ENCODE assay signal across 19 cellular contexts in genomic region chr6:18439581-18439980, GRCh38.
"Had no signal": no experiment of that assay in that cellular context is flagged by ENCODE, and none has a peak within 500 bp of the region (broad histone marks: within the 10 kb centered on the region; RNA-seq: fewer than 3 reads in every experiment).

No MANE protein-coding gene starts in this region.

- H3K27ac Mint-ChIP-seq: activated naive CD4-positive, alpha-beta T cell treated with anti-CD3 and anti-CD28 coated beads, Interleukin-2, amount 50 U/mL, for 24 hours; brain; stimulated activated memory B cell treated with anti-CD40 and anti-IgM and Interleukin-4, amounts not matched to agents 10 μg/mL and 1 μg/mL and 100 μg/mL, for 72 hours; WTC11 had no signal

- H3K4me1 Mint-ChIP-seq: brain, WTC11 had no signal

- H3K4me3 Mint-ChIP-seq: activated naive CD4-positive, alpha-beta T cell treated with anti-CD3 and anti-CD28 coated beads, Interleukin-2, amount 50 U/mL, for 24 hours; brain; immature natural killer cell; naive thymus-derived CD4-positive, alpha-beta T cell; stimulated activated memory B cell treated with anti-CD40 and anti-IgM and Interleukin-4, amounts not matched to agents 10 μg/mL and 1 μg/mL and 100 μg/mL, for 72 hours; WTC11 had no signal

- H3K4me1 ChIP-seq: pancreas had no signal

- H3K27me3 Mint-ChIP-seq: activated naive CD4-positive, alpha-beta T cell treated with anti-CD3 and anti-CD28 coated beads, Interleukin-2, amount 50 U/mL, for 24 hours; naive thymus-derived CD4-positive, alpha-beta T cell; stimulated activated memory B cell treated with anti-CD40 and anti-IgM and Interleukin-4, amounts not matched to agents 10 μg/mL and 1 μg/mL and 100 μg/mL, for 72 hours had no signal

- H3K27ac ChIP-seq: pancreas, sigmoid colon, tibial nerve had no signal

- H3K9me3 Mint-ChIP-seq: activated naive CD4-positive, alpha-beta T cell treated with anti-CD3 and anti-CD28 coated beads, Interleukin-2, amount 50 U/mL, for 24 hours; brain; immature natural killer cell; stimulated activated memory B cell treated with anti-CD40 and anti-IgM and Interleukin-4, amounts not matched to agents 10 μg/mL and 1 μg/mL and 100 μg/mL, for 72 hours; WTC11 had no signal

- H3K36me3 ChIP-seq: pancreas, sigmoid colon, tibial nerve had no signal

- ATAC-seq: heart left ventricle; mucosa of descending colon; naive thymus-derived CD4-positive, alpha-beta T cell; pancreas; stimulated activated memory B cell treated with anti-CD40 and anti-IgM and Interleukin-4, amounts not matched to agents 10 μg/mL and 1 μg/mL and 100 μg/mL, for 72 hours; WTC11 had no signal

- H3K4me3 ChIP-seq: heart left ventricle, mucosa of descending colon, pancreas, sigmoid colon, tibial nerve had no signal

- DNase-seq: activated CD4-positive, alpha-beta T cell treated with anti-CD3 and anti-CD28 coated beads for 48 hours; activated effector memory CD4-positive, alpha-beta T cell treated with Interleukin-2 at 50 U/mL for 16 hours; central memory CD4-positive, alpha-beta T cell; dermis blood vessel endothelial cell; heart left ventricle; immature natural killer cell; mammary epithelial cell; mucosa of descending colon; pancreas; sigmoid colon; stimulated activated CD4-positive, alpha-beta T cell treated with anti-CD3 and anti-CD28 coated beads, Interleukin-12 subunit alpha, Interleukin-12 subunit beta, amount 100 ng/mL, for 4 hours; substantia nigra; SW 1271 had no signal

- H3K27me3 ChIP-seq: heart left ventricle, pancreas, sigmoid colon, tibial nerve had no signal

- H3K9me3 ChIP-seq: heart left ventricle, mucosa of descending colon, pancreas, sigmoid colon, tibial nerve had no signal

- H3K36me3 Mint-ChIP-seq: brain, WTC11 had no signal
